ENCODE assay signal across 1 cellular context in the genomic region with DNA sequence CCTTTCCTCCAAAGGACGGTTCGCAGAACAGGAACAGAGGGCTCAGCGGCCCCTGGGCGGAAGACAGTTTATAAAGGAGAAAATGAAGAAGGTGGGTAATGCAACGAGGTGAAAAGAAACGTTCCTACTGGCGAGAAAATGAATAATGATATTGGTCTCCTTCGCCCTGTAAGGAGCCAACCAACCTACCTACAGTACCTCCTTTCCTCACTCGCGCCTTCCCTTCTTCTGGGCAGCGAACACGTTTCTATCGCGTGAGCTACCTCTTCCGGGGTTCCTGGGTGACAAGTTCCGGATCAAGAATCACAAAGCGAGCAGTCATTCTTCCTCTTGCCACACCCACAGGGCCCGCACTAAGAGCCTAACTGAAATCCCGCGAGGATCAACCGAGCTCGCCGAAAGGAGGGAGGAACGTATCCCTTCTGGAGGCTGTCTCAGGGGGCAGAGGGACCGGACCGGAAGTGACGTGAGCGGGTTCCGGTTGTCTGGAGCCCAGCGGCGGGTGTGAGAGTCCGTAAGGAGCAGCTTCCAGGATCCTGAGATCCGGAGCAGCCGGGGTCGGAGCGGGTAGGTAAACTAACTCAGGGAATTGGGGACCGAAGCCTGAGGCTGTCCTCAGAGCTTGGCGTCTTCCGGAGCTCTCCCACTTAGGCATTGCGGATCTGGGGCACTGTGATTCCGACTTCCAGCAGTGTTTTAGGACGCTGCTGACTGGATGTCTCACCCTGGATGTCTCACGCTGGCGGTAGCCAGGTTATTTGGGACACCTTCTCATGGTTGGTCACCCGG.
TF ChIP-seq lines count a peak whose summit lies in the region.

A gene (minus strand): TSS at position 249 of the 789 bp plus-strand sequence. CDS start 9,452 bp downstream, outside the sequence.
A gene (plus strand): TSS at position 473 of the 789 bp plus-strand sequence. CDS start 23,793 bp downstream, outside the sequence.

TF ChIP-seq in HCT116, 20 proteins besides CTCF, POLR2A, EP300 and RAD21 (continued from another document):
- TF ChIP-seq TCF7L2 (IDR thresholded peaks at IDR 0.05; ENCODE audit: borderline replicate concordance, extremely low read depth, insufficient read depth, insufficient read length) = peak; percentile 74
TF ChIP-seq in HCT116: peak in this region for 10.
